17 cellular contexts compared by ENCODE assay signal in genomic region chr15:48592929-48593328, GRCh38.
"Had no signal": no experiment of that assay in that cellular context is flagged by ENCODE, and none has a peak within 500 bp of the region (broad histone marks: within the 10 kb centered on the region; RNA-seq: fewer than 3 reads in every experiment).

No MANE protein-coding gene starts in this region.

- H3K27ac Mint-ChIP-seq: activated naive CD4-positive, alpha-beta T cell treated with anti-CD3 and anti-CD28 coated beads, Interleukin-2, amount 10 ng/mL, durations not matched to agents 7 days and 5 days; dendritic cell treated with granulocyte-macrophage colony-stimulating factor and Interleukin-4, amounts not matched to agents 40 ng/mL and 50 ng/mL, for 4 days; naive thymus-derived CD8-positive, alpha-beta T cell had no signal

- H3K4me3 Mint-ChIP-seq: activated naive CD4-positive, alpha-beta T cell treated with anti-CD3 and anti-CD28 coated beads, Interleukin-2, amount 10 ng/mL, durations not matched to agents 7 days and 5 days; dendritic cell treated with granulocyte-macrophage colony-stimulating factor and Interleukin-4, amounts not matched to agents 40 ng/mL and 50 ng/mL, for 4 days; naive thymus-derived CD8-positive, alpha-beta T cell had no signal

- H3K27ac ChIP-seq: body of pancreas, gastrocnemius medialis, heart left ventricle had no signal

- H3K4me3 ChIP-seq: adrenal gland, body of pancreas, gastrocnemius medialis, heart left ventricle, mucosa of descending colon, right atrium auricular region had no signal

- ATAC-seq: activated CD4-positive, CD25-positive, alpha-beta regulatory T cell treated with anti-CD3 and anti-CD28 coated beads, Interleukin-2, amount 50 U/mL, for 24 hours; gastrocnemius medialis; left lobe of liver; mucosa of descending colon; naive thymus-derived CD8-positive, alpha-beta T cell had no signal

- H3K9me3 ChIP-seq: adrenal gland, body of pancreas, gastrocnemius medialis, heart left ventricle, mucosa of descending colon, right atrium auricular region had no signal

- H3K9me3 Mint-ChIP-seq: activated naive CD4-positive, alpha-beta T cell treated with anti-CD3 and anti-CD28 coated beads, Interleukin-2, amount 10 ng/mL, durations not matched to agents 7 days and 5 days; dendritic cell treated with granulocyte-macrophage colony-stimulating factor and Interleukin-4, amounts not matched to agents 40 ng/mL and 50 ng/mL, for 4 days; naive thymus-derived CD8-positive, alpha-beta T cell had no signal

- H3K4me1 Mint-ChIP-seq: activated naive CD4-positive, alpha-beta T cell treated with anti-CD3 and anti-CD28 coated beads, Interleukin-2, amount 10 ng/mL, durations not matched to agents 7 days and 5 days had no signal

- H3K27me3 ChIP-seq: adrenal gland, body of pancreas, gastrocnemius medialis, heart left ventricle, right atrium auricular region had no signal

- H3K36me3 ChIP-seq: adrenal gland, gastrocnemius medialis had no signal

- H3K27me3 Mint-ChIP-seq: dendritic cell treated with granulocyte-macrophage colony-stimulating factor and Interleukin-4, amounts not matched to agents 40 ng/mL and 50 ng/mL, for 4 days; naive thymus-derived CD8-positive, alpha-beta T cell had no signal

- DNase-seq: activated naive CD4-positive, alpha-beta T cell treated with anti-CD3 and anti-CD28 coated beads, Interleukin-2, amount 10 ng/mL, durations not matched to agents 7 days and 5 days; body of pancreas; effector memory CD4-positive, alpha-beta T cell; gastrocnemius medialis; heart left ventricle; islet precursor cell; mucosa of descending colon; naive thymus-derived CD8-positive, alpha-beta T cell; small intestine; stimulated activated naive CD8-positive, alpha-beta T cell treated with anti-CD3 and anti-CD28 coated beads, Interleukin-15, Interleukin-2, amounts not matched to agents 100 U/mL and 50 U/mL, for 24 hours; T-helper 1 cell; T1000 had no signal

- H3K36me3 Mint-ChIP-seq: activated naive CD4-positive, alpha-beta T cell treated with anti-CD3 and anti-CD28 coated beads, Interleukin-2, amount 10 ng/mL, durations not matched to agents 7 days and 5 days; naive thymus-derived CD8-positive, alpha-beta T cell had no signal

- H3K4me1 ChIP-seq: body of pancreas, gastrocnemius medialis, right atrium auricular region had no signal
